Comparison of ENCODE assay signal across 12 cellular contexts in the genomic region with DNA sequence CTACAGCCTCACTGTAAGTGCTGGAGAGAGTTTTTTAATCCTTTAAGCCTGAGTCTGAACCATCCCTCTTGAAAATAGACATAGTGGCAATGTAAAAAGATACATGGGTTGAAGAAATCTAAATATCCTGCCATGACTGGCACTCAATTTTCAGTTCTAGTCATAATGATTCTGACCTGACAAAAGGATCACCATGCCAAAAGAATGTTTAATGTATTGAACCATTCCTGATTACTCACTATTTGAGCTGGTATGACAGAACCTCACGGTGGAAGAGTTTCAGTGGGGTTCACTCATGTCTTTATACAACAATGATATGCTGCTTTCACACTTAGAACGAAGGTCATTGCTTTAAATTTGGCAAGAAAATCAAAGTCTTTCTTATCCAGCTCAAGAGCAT.
DNase-seq lines count a peak whose midpoint lies in the region; ATAC-seq and TF ChIP-seq lines count a peak whose summit lies in the region.
"Had no signal": no experiment of that assay in that cellular context is flagged by ENCODE, and none has a peak within 500 bp of the region (broad histone marks: within the 10 kb centered on the region; RNA-seq: fewer than 3 reads in every experiment).

No MANE protein-coding gene starts in this region.

- no peak for TF ChIP-seq CTCF in fibroblast of mammary gland (conservative IDR thresholded peaks at IDR 0.05; ENCODE audit: control insufficient read depth, insufficient read depth, low read depth, low read length)

- H3K9me3 Mint-ChIP-seq in activated T-cell treated with anti-CD3 and anti-CD28 coated beads, Interleukin-2, amount 50 U/mL, for 4 hours: peaks cover 5% of the 10 kb centered on the region

- no peaks in the 10 kb centered on the region for H3K27me3 Mint-ChIP-seq in activated T-cell treated with anti-CD3 and anti-CD28 coated beads, Interleukin-2, amount 50 U/mL, for 4 hours (ENCODE audit: low read depth)
- no peaks in the 10 kb centered on the region for H3K27me3 Mint-ChIP-seq in T-helper 17 cell
- H3K27me3 Mint-ChIP-seq: naive B cell had no signal

- peak overlapping the region; percentile 50 for H3K4me3 Mint-ChIP-seq in activated T-cell treated with anti-CD3 and anti-CD28 coated beads, Interleukin-2, amount 50 U/mL, for 4 hours
- peak overlapping the region; percentile 76 for H3K4me3 Mint-ChIP-seq in T-helper 17 cell

- no peaks in the 10 kb centered on the region for H3K27me3 ChIP-seq in subcutaneous abdominal adipose tissue (ENCODE audit: control insufficient read depth in 5 of 5, insufficient read depth in 4 of 5, low read length in 5 of 5)

- DNase-seq in activated T-cell treated with anti-CD3 and anti-CD28 coated beads, Interleukin-2, amount 50 U/mL, for 4 hours: no peak
- DNase-seq in activated T-cell treated with anti-CD3 and anti-CD28 coated beads for 4 hours: no peak
- no peak for DNase-seq in T-helper 17 cell
- DNase-seq in fibroblast of mammary gland (ENCODE audit: low read depth): peak; percentile 41
- DNase-seq in SKM-1 (lab: John Stamatoyannopoulos, UW; ENCODE audit: unreplicated experiment): no peak
- DNase-seq in SW480 (ENCODE audit: low spot score): no peak
- DNase-seq in middle frontal gyrus (ENCODE audit: extremely low spot score, low spot score): no peak
- DNase-seq: GF-D8; naive B cell; NCI-H69; stimulated activated CD4-positive, alpha-beta T cell treated with anti-CD3 and anti-CD28 coated beads, Interleukin-2, amount 100 ng/mL, for 24 hours had no signal

- H3K4me3 ChIP-seq in fibroblast of mammary gland (ENCODE audit: control insufficient read depth, low read depth, low read length) (no peak overlapping the region), subcutaneous abdominal adipose tissue (ENCODE audit: low read depth in 1 of 5, low read length in 5 of 5) (no peak overlapping the region)

- H3K9ac ChIP-seq in subcutaneous abdominal adipose tissue (ENCODE audit: low read length in 5 of 5): no peak overlapping the region

- H3K9me3 ChIP-seq in T-helper 17 cell (ENCODE audit: control insufficient read depth, low read length, poor library complexity, severe bottlenecking): no peaks in the 10 kb centered on the region
- no peaks in the 10 kb centered on the region for H3K9me3 ChIP-seq in subcutaneous abdominal adipose tissue (ENCODE audit: control insufficient read depth in 5 of 5, low read length in 5 of 5)

- H3K27ac Mint-ChIP-seq in T-helper 17 cell: peak overlapping the region; percentile 100

- H3K36me3 Mint-ChIP-seq in activated T-cell treated with anti-CD3 and anti-CD28 coated beads, Interleukin-2, amount 50 U/mL, for 4 hours (ENCODE audit: insufficient read depth): peaks cover 24% of the 10 kb centered on the region
- H3K36me3 Mint-ChIP-seq in T-helper 17 cell (ENCODE audit: low read depth): peaks cover 3% of the 10 kb centered on the region
- H3K36me3 Mint-ChIP-seq: naive B cell had no signal

- H3K4me1 ChIP-seq in subcutaneous abdominal adipose tissue (ENCODE audit: control insufficient read depth in 5 of 5, insufficient read depth in 5 of 5, low read length in 5 of 5): peaks cover 3 to 55% (median 37%) of the 10 kb centered on the region in 5 donors

- no peaks in the 10 kb centered on the region for H3K36me3 ChIP-seq in subcutaneous abdominal adipose tissue (ENCODE audit: control insufficient read depth in 5 of 5, insufficient read depth in 5 of 5, low read length in 5 of 5)

- H3K27ac ChIP-seq in subcutaneous abdominal adipose tissue (ENCODE audit: low read depth, low read length): peak overlapping the region; percentile 4

- ATAC-seq in activated T-cell treated with anti-CD3 and anti-CD28 coated beads, Interleukin-2, amount 50 U/mL, for 4 hours: peak; percentile 48 to 59
- ATAC-seq in T-helper 17 cell: no peak

- H3K4me1 Mint-ChIP-seq in activated T-cell treated with anti-CD3 and anti-CD28 coated beads, Interleukin-2, amount 50 U/mL, for 4 hours (ENCODE audit: low read depth): peaks cover 97% of the 10 kb centered on the region
- H3K4me1 Mint-ChIP-seq in T-helper 17 cell: peaks cover 78% of the 10 kb centered on the region
